1 cellular context compared by ENCODE assay signal in genomic region chr7:84490661-84491060, GRCh38.
TF ChIP-seq lines count a peak whose summit lies in the region.

No MANE protein-coding gene starts in this region.

TF ChIP-seq in K562, 482 proteins besides CTCF, POLR2A, EP300 and RAD21:
- TF ChIP-seq NR2C2 (CRISPR knock-in tag; IDR thresholded peaks at IDR 0.05) (no peak), NR2C2 (tag; IDR thresholded peaks at IDR 0.05) (no peak)
- TF ChIP-seq, protein P1, sequence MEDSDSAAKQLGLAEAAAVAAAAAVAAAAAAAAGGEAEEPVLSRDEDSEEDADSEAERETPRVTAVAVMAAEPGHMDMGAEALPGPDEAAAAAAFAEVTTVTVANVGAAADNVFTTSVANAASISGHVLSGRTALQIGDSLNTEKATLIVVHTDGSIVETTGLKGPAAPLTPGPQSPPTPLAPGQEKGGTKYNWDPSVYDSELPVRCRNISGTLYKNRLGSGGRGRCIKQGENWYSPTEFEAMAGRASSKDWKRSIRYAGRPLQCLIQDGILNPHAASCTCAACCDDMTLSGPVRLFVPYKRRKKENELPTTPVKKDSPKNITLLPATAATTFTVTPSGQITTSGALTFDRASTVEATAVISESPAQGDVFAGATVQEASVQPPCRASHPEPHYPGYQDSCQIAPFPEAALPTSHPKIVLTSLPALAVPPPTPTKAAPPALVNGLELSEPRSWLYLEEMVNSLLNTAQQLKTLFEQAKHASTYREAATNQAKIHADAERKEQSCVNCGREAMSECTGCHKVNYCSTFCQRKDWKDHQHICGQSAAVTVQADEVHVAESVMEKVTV (CRISPR knock-in tag; IDR thresholded peaks at IDR 0.05): 0 out of 2 replicates have a peak, but pooled peaks have one; percentile 48
